ENCODE assay signal across 15 cellular contexts in the genomic region with DNA sequence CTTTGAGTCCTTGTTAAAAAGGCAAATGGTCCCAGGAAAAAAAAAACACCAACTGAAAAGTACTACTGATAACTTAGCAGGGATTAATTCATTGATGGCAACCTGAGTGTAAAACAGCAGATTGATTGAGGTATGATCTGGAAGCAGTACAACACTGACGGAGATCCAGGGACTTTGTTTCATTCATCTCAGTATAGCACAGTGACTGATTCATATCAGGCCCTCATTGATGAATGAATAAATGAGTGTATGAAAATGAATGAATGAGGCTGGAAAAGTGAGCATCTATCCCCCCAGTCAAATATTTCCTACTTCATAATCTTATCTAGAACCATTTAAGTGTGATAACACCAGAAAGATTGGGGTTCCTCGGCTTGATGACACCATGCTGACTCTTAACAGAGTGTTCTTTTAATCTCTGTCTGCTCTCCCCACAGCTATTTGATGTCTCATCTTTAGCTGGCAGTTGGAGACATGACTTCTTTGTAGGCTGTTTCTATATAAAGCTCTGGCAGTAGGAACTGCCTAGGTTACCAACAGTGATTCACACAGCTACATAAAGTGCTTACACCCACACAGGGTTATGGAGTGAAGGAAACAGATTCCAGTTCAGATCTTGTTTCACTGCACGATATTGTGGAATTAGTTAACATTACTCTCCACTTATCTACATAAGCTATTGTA. TPM values are rescaled to one million over a fixed set of nuclear protein-coding genes. Genes with fewer than 3 reads are reported as not detected.
DNase-seq lines count a peak whose midpoint lies in the region; ATAC-seq and TF ChIP-seq lines count a peak whose summit lies in the region.
"Had no signal": no experiment of that assay in that cellular context is flagged by ENCODE, and none has a peak within 500 bp of the region (broad histone marks: within the 10 kb centered on the region; RNA-seq: fewer than 3 reads in every experiment).

No MANE protein-coding gene starts in this region.

- intact Hi-C loops in Right ventricle myocardium inferior (cut with DNase I) (no loop called here), left ventricle myocardium inferior (cut with micrococcal nuclease) (no loop called here), heart left ventricle (cut with DNase I) (no loop called here), body of pancreas (cut with DNase I) (no loop called here)

- H3K27me3 ChIP-seq in left ventricle myocardium inferior (ENCODE audit: low read depth) (no peaks in the 10 kb centered on the region), heart left ventricle (peaks cover 0 to 15% (median 0%) of the 10 kb centered on the region in 9 donors), body of pancreas (no peaks in the 10 kb centered on the region)
- H3K27me3 ChIP-seq in CD8-positive, alpha-beta memory T cell (ENCODE audit: insufficient read depth, low read length, poor library complexity, severe bottlenecking): no peaks in the 10 kb centered on the region

- H3K27ac ChIP-seq in left ventricle myocardium inferior (replicated peaks) (no peak overlapping the region), heart left ventricle (no peak overlapping the region), body of pancreas (no peak overlapping the region)
- H3K27ac ChIP-seq in CD8-positive, alpha-beta memory T cell (ENCODE audit: low read depth, low read length): no peak overlapping the region
- H3K27ac ChIP-seq: coronary artery, spleen had no signal

- POLR2A ChIA-PET in CD8-positive, alpha-beta memory T cell (lab: Charles Lee): no interaction called here

- H3K36me3 ChIP-seq in left ventricle myocardium inferior (no peaks in the 10 kb centered on the region), heart left ventricle (no peaks in the 10 kb centered on the region), body of pancreas (replicated peaks in 1 of 2; ENCODE audit: insufficient read depth in 1 of 2, low read depth in 2 of 2) (no peaks in the 10 kb centered on the region)
- no peaks in the 10 kb centered on the region for H3K36me3 ChIP-seq in CD8-positive, alpha-beta memory T cell (ENCODE audit: insufficient read depth, low read length)
- H3K36me3 ChIP-seq: spleen had no signal

- DNase-seq in Right ventricle myocardium inferior (ENCODE audit: missing footprints) (no peak), left ventricle myocardium inferior (no peak), heart left ventricle (no peak), superior temporal gyrus (ENCODE audit: extremely low spot score) (peak; percentile 13), body of pancreas (no peak)
- DNase-seq in CD8-positive, alpha-beta memory T cell: no peak
- DNase-seq: activated CD4-positive, alpha-beta T cell treated with anti-CD3 and anti-CD28 coated beads for 4 hours; Caco-2; KBM-7; spleen had no signal

- no peak overlapping the region for H3K4me3 ChIP-seq in left ventricle myocardium inferior
- no peak overlapping the region for H3K4me3 ChIP-seq in heart left ventricle
- H3K4me3 ChIP-seq in body of pancreas: no peak overlapping the region
- no peak overlapping the region for H3K4me3 ChIP-seq in CD8-positive, alpha-beta memory T cell (ENCODE audit: low read length)
- H3K4me3 ChIP-seq: coronary artery, spleen had no signal

- ATAC-seq in Right ventricle myocardium inferior (peak; percentile 46), SK-N-SH treated with all-trans-retinoic acid at 6 μM for 48 hours (peak; percentile 95), heart left ventricle (peak; percentile 58 to 93 (median 88)), body of pancreas (no peak), HG03439 (IDR thresholded peaks at IDR 0.05; ENCODE audit: unreplicated experiment) (no peak)
- ATAC-seq: left lobe of liver had no signal

- no peak for TF ChIP-seq CTCF in left ventricle myocardium inferior (IDR thresholded peaks at IDR 0.05; ENCODE audit: borderline replicate concordance)
- no peak for TF ChIP-seq CTCF in heart left ventricle (IDR thresholded peaks at IDR 0.05)
- TF ChIP-seq CTCF in body of pancreas (IDR thresholded peaks at IDR 0.05): no peak

- H3K36me3 Mint-ChIP-seq in CD8-positive, alpha-beta memory T cell: no peaks in the 10 kb centered on the region

- no peaks in the 10 kb centered on the region for H3K9me3 ChIP-seq in left ventricle myocardium inferior (replicated peaks)
- no peaks in the 10 kb centered on the region for H3K9me3 ChIP-seq in heart left ventricle
- H3K9me3 ChIP-seq in body of pancreas: no peaks in the 10 kb centered on the region
- H3K9me3 ChIP-seq in CD8-positive, alpha-beta memory T cell (ENCODE audit: low read length): no peaks in the 10 kb centered on the region
- H3K9me3 ChIP-seq: Caco-2, spleen had no signal

- no peak overlapping the region for H3K27ac Mint-ChIP-seq in CD8-positive, alpha-beta memory T cell
- H3K27ac Mint-ChIP-seq: stimulated activated naive CD8-positive, alpha-beta T cell treated with anti-CD3 and anti-CD28 coated beads, Interleukin-15, Interleukin-2, amounts not matched to agents 100 ng/mL and 50 ng/mL, for 24 hours had no signal

- TF ChIP-seq POLR2A in heart left ventricle (IDR thresholded peaks at IDR 0.05) (no peak), body of pancreas (IDR thresholded peaks at IDR 0.05) (no peak)

- no peaks in the 10 kb centered on the region for H3K4me1 Mint-ChIP-seq in CD8-positive, alpha-beta memory T cell

- no peak overlapping the region for H3K4me3 Mint-ChIP-seq in CD8-positive, alpha-beta memory T cell
- H3K4me3 Mint-ChIP-seq: stimulated activated naive CD8-positive, alpha-beta T cell treated with anti-CD3 and anti-CD28 coated beads, Interleukin-15, Interleukin-2, amounts not matched to agents 100 ng/mL and 50 ng/mL, for 24 hours had no signal

- 21 to 47% (median 33%) methylated on average over 3 of the region's 3 CpGs for WGBS in heart left ventricle, 4 donors
- WGBS in body of pancreas, 2 donors: 50 to 55% methylated on average over 3 of the region's 3 CpGs

- H3K4me1 ChIP-seq in left ventricle myocardium inferior (no peaks in the 10 kb centered on the region), heart left ventricle (no peaks in the 10 kb centered on the region), body of pancreas (no peaks in the 10 kb centered on the region)
- no peaks in the 10 kb centered on the region for H3K4me1 ChIP-seq in CD8-positive, alpha-beta memory T cell (ENCODE audit: insufficient read depth, low read length)
- H3K4me1 ChIP-seq: spleen had no signal

- H3K9me3 Mint-ChIP-seq in CD8-positive, alpha-beta memory T cell: no peaks in the 10 kb centered on the region
- H3K9me3 Mint-ChIP-seq: stimulated activated naive CD8-positive, alpha-beta T cell treated with anti-CD3 and anti-CD28 coated beads, Interleukin-15, Interleukin-2, amounts not matched to agents 100 ng/mL and 50 ng/mL, for 24 hours had no signal

- CTCF ChIA-PET in CD8-positive, alpha-beta memory T cell (lab: Charles Lee): no interaction called here

- H3K27me3 Mint-ChIP-seq in CD8-positive, alpha-beta memory T cell: no peaks in the 10 kb centered on the region
- H3K27me3 Mint-ChIP-seq: stimulated activated naive CD8-positive, alpha-beta T cell treated with anti-CD3 and anti-CD28 coated beads, Interleukin-15, Interleukin-2, amounts not matched to agents 100 ng/mL and 50 ng/mL, for 24 hours had no signal

TF ChIP-seq in SK-N-SH treated with all-trans-retinoic acid at 6 μM for 48 hours, 23 proteins besides CTCF, POLR2A, EP300 and RAD21:
- TF ChIP-seq ZNF70 (CRISPR knock-in tag; IDR thresholded peaks at IDR 0.05) (no peak), BACH2 (CRISPR knock-in tag; IDR thresholded peaks at IDR 0.05; ENCODE audit: borderline replicate concordance) (no peak), ZFP3 (CRISPR knock-in tag; IDR thresholded peaks at IDR 0.05) (no peak), OSR1 (CRISPR knock-in tag; IDR thresholded peaks at IDR 0.05) (no peak), SNAI2 (CRISPR knock-in tag; IDR thresholded peaks at IDR 0.05) (no peak)
- TF ChIP-seq, protein P1, sequence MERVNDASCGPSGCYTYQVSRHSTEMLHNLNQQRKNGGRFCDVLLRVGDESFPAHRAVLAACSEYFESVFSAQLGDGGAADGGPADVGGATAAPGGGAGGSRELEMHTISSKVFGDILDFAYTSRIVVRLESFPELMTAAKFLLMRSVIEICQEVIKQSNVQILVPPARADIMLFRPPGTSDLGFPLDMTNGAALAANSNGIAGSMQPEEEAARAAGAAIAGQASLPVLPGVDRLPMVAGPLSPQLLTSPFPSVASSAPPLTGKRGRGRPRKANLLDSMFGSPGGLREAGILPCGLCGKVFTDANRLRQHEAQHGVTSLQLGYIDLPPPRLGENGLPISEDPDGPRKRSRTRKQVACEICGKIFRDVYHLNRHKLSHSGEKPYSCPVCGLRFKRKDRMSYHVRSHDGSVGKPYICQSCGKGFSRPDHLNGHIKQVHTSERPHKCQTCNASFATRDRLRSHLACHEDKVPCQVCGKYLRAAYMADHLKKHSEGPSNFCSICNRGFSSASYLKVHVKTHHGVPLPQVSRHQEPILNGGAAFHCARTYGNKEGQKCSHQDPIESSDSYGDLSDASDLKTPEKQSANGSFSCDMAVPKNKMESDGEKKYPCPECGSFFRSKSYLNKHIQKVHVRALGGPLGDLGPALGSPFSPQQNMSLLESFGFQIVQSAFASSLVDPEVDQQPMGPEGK (CRISPR knock-in tag; IDR thresholded peaks at IDR 0.05; ENCODE audit: borderline replicate concordance): no peak
- TF ChIP-seq, protein P2, sequence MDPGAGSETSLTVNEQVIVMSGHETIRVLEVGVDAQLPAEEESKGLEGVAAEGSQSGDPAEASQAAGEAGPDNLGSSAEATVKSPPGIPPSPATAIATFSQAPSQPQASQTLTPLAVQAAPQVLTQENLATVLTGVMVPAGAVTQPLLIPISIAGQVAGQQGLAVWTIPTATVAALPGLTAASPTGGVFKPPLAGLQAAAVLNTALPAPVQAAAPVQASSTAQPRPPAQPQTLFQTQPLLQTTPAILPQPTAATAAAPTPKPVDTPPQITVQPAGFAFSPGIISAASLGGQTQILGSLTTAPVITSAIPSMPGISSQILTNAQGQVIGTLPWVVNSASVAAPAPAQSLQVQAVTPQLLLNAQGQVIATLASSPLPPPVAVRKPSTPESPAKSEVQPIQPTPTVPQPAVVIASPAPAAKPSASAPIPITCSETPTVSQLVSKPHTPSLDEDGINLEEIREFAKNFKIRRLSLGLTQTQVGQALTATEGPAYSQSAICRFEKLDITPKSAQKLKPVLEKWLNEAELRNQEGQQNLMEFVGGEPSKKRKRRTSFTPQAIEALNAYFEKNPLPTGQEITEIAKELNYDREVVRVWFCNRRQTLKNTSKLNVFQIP (CRISPR knock-in tag; IDR thresholded peaks at IDR 0.05; ENCODE audit: borderline replicate concordance, low read depth): no peak
TF ChIP-seq in SK-N-SH treated with all-trans-retinoic acid at 6 μM for 48 hours: peak in this region for 0.

RNA-seq across cellular contexts. Expression of a gene that starts 18.6 kb away (rescaled TPM):
- total RNA-seq in Right ventricle myocardium inferior: 0.22 TPM
- total RNA-seq in left ventricle myocardium inferior: 0.36 TPM
- under 1 TPM in 7 of 9 donors, not detected in 2; 0.14 to 0.42 (median 0.30) TPM for total RNA-seq in heart left ventricle
- polyA plus RNA-seq in heart left ventricle: under 1 TPM; 0.06 to 0.15 TPM
- total RNA-seq in body of pancreas: 10 to 100 TPM; 18.9 to 20.4 TPM
- not detected for total RNA-seq in CD8-positive, alpha-beta memory T cell
- not detected for polyA plus RNA-seq in CD8-positive, alpha-beta memory T cell
- polyA plus RNA-seq: spleen had no signal

Comparison
In these comparisons a context has a peak if more than half of its experiments do, and no peak if none do; other contexts are left out.
1. ATAC-seq: peak in Right ventricle myocardium inferior (single experiment), SK-N-SH treated with all-trans-retinoic acid at 6 μM for 48 hours (single experiment) and heart left ventricle (4 of 4); none in body of pancreas (single experiment) and HG03439 (single experiment).
2. RNA of a gene that starts 18.6 kb away (total RNA-seq): 18.9 to 20.4 TPM in body of pancreas; 0.36 TPM in left ventricle myocardium inferior (single experiment), 0.22 TPM in Right ventricle myocardium inferior (single experiment), 0.14 to 0.42 TPM in heart left ventricle and not detected in CD8-positive, alpha-beta memory T cell; every median in the first group is over 10 times any median in the second.